Comparison of ENCODE assay signal across 8 cellular contexts in the genomic region with DNA sequence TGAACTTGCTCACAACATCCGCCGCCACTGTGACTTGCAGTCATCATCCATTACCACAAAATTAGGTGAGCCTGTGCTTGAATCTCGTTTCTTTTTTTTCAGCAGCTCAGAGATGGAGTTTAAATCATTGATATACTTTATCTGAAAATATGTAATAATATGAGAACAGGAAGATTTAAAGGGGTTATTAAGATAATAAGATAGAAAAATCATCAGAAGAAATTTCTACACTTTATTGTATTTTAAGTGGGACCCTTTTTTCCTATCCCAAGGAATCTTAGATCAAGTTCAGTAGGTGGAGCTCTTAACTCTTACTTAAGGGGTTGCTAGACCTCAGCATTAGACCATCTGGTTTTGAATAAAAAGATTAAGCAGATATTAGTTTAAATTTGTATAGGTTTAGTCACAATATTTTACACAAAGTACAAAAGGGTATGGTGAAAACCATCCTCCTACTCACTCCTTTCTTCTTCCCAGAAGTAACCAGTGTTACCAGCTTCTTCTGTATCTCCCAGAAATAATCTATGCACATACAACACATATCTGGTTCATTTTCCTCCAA. TPM values are rescaled to one million over a fixed set of nuclear protein-coding genes. Genes with fewer than 3 reads are reported as not detected.
DNase-seq lines count a peak whose midpoint lies in the region; ATAC-seq and TF ChIP-seq lines count a peak whose summit lies in the region.

No MANE protein-coding gene starts in this region.

- no peak for DNase-seq in Right ventricle myocardium inferior (ENCODE audit: missing footprints)
- DNase-seq in cardiac septum (ENCODE audit: low spot score): no peak
- DNase-seq in NCI-H1105 treated with DMSO at 0.1 percent for 48 hours (lab: John Stamatoyannopoulos, UW): peak; percentile 71
- DNase-seq in activated CD4-positive, alpha-beta T cell treated with anti-CD3 and anti-CD28 coated beads for 48 hours: peak; percentile 67
- DNase-seq in fibroblast of pulmonary artery (ENCODE audit: low read depth): peak; percentile 46
- peak; percentile 46 for DNase-seq in renal cortical epithelial cell (ENCODE audit: low read depth)
- no peak for DNase-seq in AG20443 (ENCODE audit: low spot score)

- ATAC-seq in Right ventricle myocardium inferior (peak; percentile 14), HG02610 (IDR thresholded peaks at IDR 0.05; ENCODE audit: unreplicated experiment) (peak; percentile 38)

- TF ChIP-seq CTCF in fibroblast of pulmonary artery (IDR thresholded peaks at IDR 0.05; ENCODE audit: low read length, missing control alignments): no peak

- intact Hi-C loops in Right ventricle myocardium inferior (cut with DNase I): loop anchor here (5.0 kb wide), 1 partner anchor 191 kb away; no protein-coding TSS in a partner anchor
- intact Hi-C loops in cardiac septum (cut with DNase I): no loop called here

- peak overlapping the region; percentile 65 for H3K4me3 ChIP-seq in fibroblast of pulmonary artery (replicated peaks; ENCODE audit: low read depth, low read length)

RNA-seq across cellular contexts. Expression of a gene that starts 9.4 kb away (rescaled TPM):
- total RNA-seq in Right ventricle myocardium inferior: 12.5 TPM
- total RNA-seq in cardiac septum: 10.3 TPM
- 10.6 and 59.0 TPM in 2 replicates for total RNA-seq in renal cortical epithelial cell

RNA-seq across cellular contexts. Expression of a gene that starts 32.0 kb away (rescaled TPM):
- total RNA-seq in Right ventricle myocardium inferior (57.5 TPM), cardiac septum (12.3 TPM), renal cortical epithelial cell (not detected in 2 replicates)

Comparison
In these comparisons a context has a peak if more than half of its experiments do, and no peak if none do; other contexts are left out.
1. DNase-seq: peak in NCI-H1105 treated with DMSO at 0.1 percent for 48 hours (single experiment), activated CD4-positive, alpha-beta T cell treated with anti-CD3 and anti-CD28 coated beads for 48 hours (single experiment), fibroblast of pulmonary artery (single experiment) and renal cortical epithelial cell (single experiment); none in Right ventricle myocardium inferior (single experiment), cardiac septum (single experiment) and AG20443 (single experiment).
2. RNA of a gene that starts 32.0 kb away (total RNA-seq): 57.5 TPM in Right ventricle myocardium inferior (single experiment) and 12.3 TPM in cardiac septum (single experiment); not detected in renal cortical epithelial cell; every median in the first group is over 10 times any median in the second.